8 cellular contexts compared by ENCODE assay signal in the genomic region with DNA sequence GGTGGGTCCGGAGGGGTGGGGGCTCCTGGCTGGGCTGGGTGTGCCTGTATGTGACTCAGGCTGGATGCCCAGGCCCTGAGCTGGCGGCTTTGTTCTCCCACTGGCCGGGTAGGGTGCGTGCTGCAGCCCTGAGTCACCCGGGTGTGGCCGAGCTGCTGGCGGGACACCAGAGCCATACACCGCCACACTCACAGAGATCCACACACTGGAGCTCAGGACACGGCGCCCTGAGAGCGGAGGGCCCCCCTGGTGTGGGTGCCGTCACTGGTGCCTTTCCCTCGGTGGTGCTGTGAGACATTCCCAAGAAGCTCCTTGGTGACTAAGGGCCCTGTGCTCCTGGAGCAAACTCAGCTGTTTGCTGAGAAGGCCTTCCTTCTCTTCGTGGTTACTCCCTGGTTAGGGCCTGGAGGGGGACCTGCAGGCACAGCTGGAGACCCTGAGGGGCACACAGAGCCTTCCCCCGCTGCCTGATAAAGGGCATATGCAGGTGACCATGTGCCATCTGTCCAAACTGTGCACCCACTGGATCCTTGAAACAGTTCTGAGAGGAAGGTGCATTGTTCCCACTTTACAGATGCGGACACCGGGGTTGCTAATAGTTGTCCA. TPM values are rescaled to one million over a fixed set of nuclear protein-coding genes. Genes with fewer than 3 reads are reported as not detected.
DNase-seq lines count a peak whose midpoint lies in the region; ATAC-seq, FAIRE-seq and TF ChIP-seq lines count a peak whose summit lies in the region.

No MANE protein-coding gene starts in this region.

- no peak overlapping the region for H3K4me3 Mint-ChIP-seq in CD4-positive, alpha-beta T cell

- DNase-seq in HT1080 (ENCODE audit: low read depth) (peak; percentile 100), brain microvascular endothelial cell (peak; percentile 98), kidney (peak; percentile 98), tibial artery (peak; percentile 93 to 97), superior temporal gyrus (ENCODE audit: extremely low spot score) (no peak), Kasumi-1 (lab: John Stamatoyannopoulos, UW) (no peak), NCI-H1048 (lab: John Stamatoyannopoulos, UW) (no peak)
- no peak for DNase-seq in CD4-positive, alpha-beta T cell

- no peak for TF ChIP-seq CTCF in brain microvascular endothelial cell (IDR thresholded peaks at IDR 0.05; ENCODE audit: low read depth, low read length, missing control alignments)
- TF ChIP-seq CTCF in kidney (IDR thresholded peaks at IDR 0.05; ENCODE audit: borderline replicate concordance, extremely low read depth, insufficient read depth) = no peak
- TF ChIP-seq CTCF in tibial artery (IDR thresholded peaks at IDR 0.05) = peak in 1 of 2 experiments; percentile 7
- TF ChIP-seq CTCF in CD4-positive, alpha-beta T cell (IDR thresholded peaks at IDR 0.05) = no peak

- H3K9me3 ChIP-seq in kidney (ENCODE audit: control insufficient read depth in 1 of 2, low read length in 2 of 2) = no peaks in the 10 kb centered on the region
- no peaks in the 10 kb centered on the region for H3K9me3 ChIP-seq in tibial artery
- no peaks in the 10 kb centered on the region for H3K9me3 ChIP-seq in CD4-positive, alpha-beta T cell (ENCODE audit: control insufficient read depth, low read length)

- no peak for FAIRE-seq in kidney (lab: Jason Lieb, UNC)

- H3K27ac ChIP-seq in brain microvascular endothelial cell = peak overlapping the region; percentile 85
- H3K27ac ChIP-seq in kidney (ENCODE audit: low read depth in 2 of 2, low read length in 2 of 2) = peak overlapping the region; percentile 74 to 86
- H3K27ac ChIP-seq in tibial artery = peak overlapping the region; percentile 58 to 78
- H3K27ac ChIP-seq in CD4-positive, alpha-beta T cell (ENCODE audit: low read depth, low read length) = no peak overlapping the region

- peaks cover 6% of the 10 kb centered on the region for H3K4me1 Mint-ChIP-seq in CD4-positive, alpha-beta T cell (ENCODE audit: low read depth)

- intact Hi-C loops in kidney (cut with DNase I) (no loop called here), tibial artery (cut with DNase I; ENCODE audit: low total_unique reads) (loop anchor here (10.0 kb wide), 1 partner anchor 437 kb away; no protein-coding TSS in a partner anchor)
- intact Hi-C loops in CD4-positive, alpha-beta T cell (cut with DNase I, micrococcal nuclease) = no loop called here

- ATAC-seq in CD4-positive, alpha-beta T cell (ENCODE audit: poor library complexity) = no peak

- no peaks in the 10 kb centered on the region for H3K27me3 ChIP-seq in brain microvascular endothelial cell (replicated peaks)
- peaks cover 0 to under 1% of the 10 kb centered on the region in 2 donors for H3K27me3 ChIP-seq in tibial artery
- H3K27me3 ChIP-seq in CD4-positive, alpha-beta T cell (ENCODE audit: control insufficient read depth, insufficient read depth, low read length) = no peaks in the 10 kb centered on the region

- peaks cover 14 to 22% of the 10 kb centered on the region in 2 donors for H3K4me1 ChIP-seq in kidney (ENCODE audit: control insufficient read depth in 1 of 2, insufficient read depth in 1 of 2, low read depth in 1 of 2, low read length in 2 of 2)
- peaks cover 9 to 75% (median 39%) of the 10 kb centered on the region in 4 donors for H3K4me1 ChIP-seq in tibial artery

- peak overlapping the region; percentile 6 to 51 for H3K9ac ChIP-seq in kidney (ENCODE audit: low read length in 2 of 2)

- H3K27me3 Mint-ChIP-seq in CD4-positive, alpha-beta T cell = peaks cover 6% of the 10 kb centered on the region

- no peak overlapping the region for H3K27ac Mint-ChIP-seq in CD4-positive, alpha-beta T cell

- H3K36me3 Mint-ChIP-seq in CD4-positive, alpha-beta T cell (ENCODE audit: low read depth) = no peaks in the 10 kb centered on the region

- CTCF ChIA-PET in CD4-positive, alpha-beta T cell (lab: Charles Lee) = no interaction called here

- in situ Hi-C loops in brain microvascular endothelial cell (cut with HindIII; ENCODE audit: low pct_ligation_motif_present, low sequenced_read_pairs) = no loop called here

- POLR2A ChIA-PET in CD4-positive, alpha-beta T cell (lab: Charles Lee) = no interaction called here

- no peaks in the 10 kb centered on the region for H3K9me3 Mint-ChIP-seq in CD4-positive, alpha-beta T cell

- no peak overlapping the region for H3K4me3 ChIP-seq in brain microvascular endothelial cell (ENCODE audit: low read depth, low read length)
- no peak overlapping the region for H3K4me3 ChIP-seq in kidney (ENCODE audit: low read length in 2 of 2)
- no peak overlapping the region for H3K4me3 ChIP-seq in tibial artery

- H3K36me3 ChIP-seq in brain microvascular endothelial cell (replicated peaks) (no peaks in the 10 kb centered on the region), kidney (ENCODE audit: control insufficient read depth in 1 of 2, insufficient read depth in 2 of 2, low read length in 2 of 2) (no peaks in the 10 kb centered on the region), tibial artery (no peaks in the 10 kb centered on the region)

RNA-seq across cellular contexts. Expression of gene KRT80, which starts 44.3 kb away (rescaled TPM):
- 6.7 and 8.2 TPM in 2 replicates for total RNA-seq in HT1080 (2014; rRNA removed; shearing (Covaris generic))
- polyA plus RNA-seq in HT1080 (2015; cell fraction: cytosol; rRNA removed) = 33.7 and 34.7 TPM in 2 replicates
- 29.2 and 33.4 TPM in 2 replicates for polyA plus RNA-seq in HT1080 (2015; cell fraction: nucleus; rRNA removed)
- total RNA-seq in kidney = 12.3 TPM
- polyA plus RNA-seq in kidney (ENCODE audit: insufficient read depth, low read depth, low replicate concordance) = 1.0 TPM
- not detected for total RNA-seq in CD4-positive, alpha-beta T cell

Comparison
In these comparisons a context has a peak if more than half of its experiments do, and no peak if none do; other contexts are left out.
1. DNase-seq: peak in HT1080 (single experiment), brain microvascular endothelial cell (single experiment), kidney (single experiment) and tibial artery (2 of 2); none in CD4-positive, alpha-beta T cell (0 of 10), superior temporal gyrus (single experiment), Kasumi-1 (0 of 2) and NCI-H1048 (single experiment).